In the genomic region with DNA sequence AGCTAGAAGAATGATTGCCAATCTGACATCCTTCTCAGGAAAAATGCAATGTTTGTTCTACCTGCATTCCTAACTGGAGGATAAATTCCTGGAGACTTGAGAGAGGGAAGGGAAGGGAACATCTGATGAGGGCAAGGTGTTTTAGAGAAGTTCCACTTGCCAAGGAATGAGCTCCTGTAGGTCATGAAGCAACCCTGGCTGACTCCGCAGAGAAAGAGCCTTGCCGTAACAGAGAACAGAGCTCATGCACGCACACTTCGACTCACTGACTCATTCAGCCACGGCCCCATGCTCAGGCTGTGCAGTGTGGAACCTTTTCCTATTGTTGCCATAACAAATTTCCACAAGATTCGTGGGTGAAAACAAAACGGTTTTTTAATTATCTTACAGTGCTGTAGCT, we compare ENCODE assay signal across 7 cellular contexts. TPM values are rescaled to one million over a fixed set of nuclear protein-coding genes. Genes with fewer than 3 reads are reported as not detected.
"Had no signal": no experiment of that assay in that cellular context is flagged by ENCODE, and none has a peak within 500 bp of the region (broad histone marks: within the 10 kb centered on the region; RNA-seq: fewer than 3 reads in every experiment).

No MANE protein-coding gene starts in this region.

RNA-seq across cellular contexts. Expression of a gene that starts 9.3 kb away (rescaled TPM):
- total RNA-seq: K562, M059J, OCI-LY7, PC-3, Right ventricle myocardium inferior, SJCRH30 had no signal
- polyA plus RNA-seq: K562 had no signal

RNA-seq across cellular contexts. Expression of a gene that starts 24.5 kb away (rescaled TPM):
- total RNA-seq: K562, M059J, OCI-LY7, PC-3, Right ventricle myocardium inferior, SJCRH30 had no signal
- polyA plus RNA-seq: IgD-negative memory B cell, K562 had no signal

RNA-seq across cellular contexts. Expression of a gene that starts 37.4 kb away (rescaled TPM):
- total RNA-seq: K562, M059J, OCI-LY7, PC-3, Right ventricle myocardium inferior, SJCRH30 had no signal
- polyA plus RNA-seq: K562 had no signal

RNA-seq across cellular contexts. Expression of a gene that starts 40.6 kb away (rescaled TPM):
- total RNA-seq: K562, M059J, OCI-LY7, PC-3, Right ventricle myocardium inferior, SJCRH30 had no signal
- polyA plus RNA-seq: K562 had no signal

RNA-seq across cellular contexts. Expression of a gene that starts 53.6 kb away (rescaled TPM):
- total RNA-seq: K562, M059J, OCI-LY7, PC-3, Right ventricle myocardium inferior, SJCRH30 had no signal
- polyA plus RNA-seq: K562 had no signal
